In the genomic region with DNA sequence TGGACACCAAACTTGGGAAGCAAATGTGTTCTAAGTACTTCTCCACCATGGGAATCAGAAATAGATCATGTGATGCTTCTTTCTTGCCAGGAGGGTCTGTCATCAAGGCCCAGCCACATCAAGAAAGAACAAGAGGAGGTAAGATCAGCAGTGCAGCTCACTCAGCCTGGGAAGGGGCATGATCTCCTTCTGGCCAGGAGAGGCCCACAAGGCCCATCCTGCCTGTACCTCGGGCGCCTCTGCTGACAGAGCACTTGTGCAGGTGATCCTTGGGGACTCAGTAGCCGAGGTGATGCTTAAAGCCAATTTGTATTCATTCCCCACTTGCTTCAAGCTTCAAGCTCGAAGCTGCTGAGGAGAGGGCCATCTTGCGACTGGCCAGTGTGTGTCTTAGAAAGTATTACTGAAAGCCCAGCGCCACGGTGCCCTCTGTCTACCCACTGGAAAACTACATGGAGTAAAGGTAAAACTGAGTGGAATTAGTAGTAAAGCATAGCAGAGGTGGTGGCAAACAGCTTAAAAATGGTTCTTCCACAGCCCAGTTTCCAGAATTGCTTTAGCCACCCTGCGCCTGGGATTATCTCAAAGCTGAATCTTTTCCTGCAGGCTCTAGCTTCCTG, we compare ENCODE assay signal across 8 cellular contexts. TPM values are rescaled to one million over a fixed set of nuclear protein-coding genes. Genes with fewer than 3 reads are reported as not detected.
DNase-seq lines count a peak whose midpoint lies in the region; ATAC-seq and TF ChIP-seq lines count a peak whose summit lies in the region.

No MANE protein-coding gene starts in this region.

- peaks cover 18% of the 10 kb centered on the region for H3K36me3 ChIP-seq in endodermal cell (ENCODE audit: control insufficient read depth, insufficient read depth, low read length)

- no peak overlapping the region for H3K9ac ChIP-seq in endodermal cell (ENCODE audit: extremely low read depth, low read length, poor library complexity, severe bottlenecking)

- H3K9me3 Mint-ChIP-seq in endodermal cell, result no peaks in the 10 kb centered on the region

- H3K4me1 Mint-ChIP-seq in endodermal cell, result peaks cover 42% of the 10 kb centered on the region

- ATAC-seq in HG02610 (IDR thresholded peaks at IDR 0.05; ENCODE audit: unreplicated experiment) (no peak), HG02852 (IDR thresholded peaks at IDR 0.05; ENCODE audit: unreplicated experiment) (no peak)

- TF ChIP-seq CTCF in endodermal cell (conservative IDR thresholded peaks at IDR 0.05), result peak; percentile 72

- DNase-seq in ELF-1 (ENCODE audit: low read depth, low spot score) (peak; percentile 52), NCI-H524 (lab: John Stamatoyannopoulos, UW) (peak; percentile 6 to 56), endodermal cell (peak; percentile 79), nucleus accumbens (lab: John Stamatoyannopoulos, UW) (peak in 39 of 56 donors; percentile 11 to 69 (median 40)), NCI-H526 treated with DMSO at 0.1 percent for 48 hours (lab: John Stamatoyannopoulos, UW) (no peak), cerebellum (ENCODE audit: low spot score) (no peak)

- H3K27ac Mint-ChIP-seq in endodermal cell, result no peak overlapping the region

- 73 to 79% methylated on average over 6 to 8 of the region's 8 CpGs for WGBS in endodermal cell (ENCODE audit: insufficient coverage in 1 of 2, insufficient read length in 1 of 2), 2 experiments

- H3K4me1 ChIP-seq in endodermal cell (ENCODE audit: control insufficient read depth, insufficient read depth, low read length), result peaks cover 3% of the 10 kb centered on the region

- H3K4me3 ChIP-seq in endodermal cell (ENCODE audit: low read length), result no peak overlapping the region

- no peak overlapping the region for H3K4me3 Mint-ChIP-seq in endodermal cell

- H3K27me3 Mint-ChIP-seq in endodermal cell (ENCODE audit: insufficient read depth), result no peaks in the 10 kb centered on the region

- no peak overlapping the region for H3K27ac ChIP-seq in endodermal cell (ENCODE audit: low read depth, low read length)

- peaks cover 11% of the 10 kb centered on the region for H3K36me3 Mint-ChIP-seq in endodermal cell (ENCODE audit: low read depth)

- H3K9me3 ChIP-seq in endodermal cell (ENCODE audit: control insufficient read depth, low read length), result no peaks in the 10 kb centered on the region

- H3K27me3 ChIP-seq in endodermal cell (ENCODE audit: control insufficient read depth, insufficient read depth, low read length, poor library complexity, severe bottlenecking), result no peaks in the 10 kb centered on the region

RNA-seq across cellular contexts. Expression of gene RTRAF, which starts 26.2 kb away (rescaled TPM):
- 100 to 1,000 TPM; 284 to 307 TPM for total RNA-seq in endodermal cell
- polyA plus RNA-seq in endodermal cell (2013, experiment 1 of 2), result 355 TPM
- polyA plus RNA-seq in endodermal cell (2013, experiment 2 of 2), result 325 TPM
- total RNA-seq in cerebellum, result 56.3 TPM

RNA-seq across cellular contexts. Expression of gene NID2, which starts 53.3 kb away (rescaled TPM):
- total RNA-seq in endodermal cell (1 to 10 TPM; 1.7 to 2.9 TPM), cerebellum (35.4 TPM)
- 13.1 TPM for polyA plus RNA-seq in endodermal cell (2013, experiment 1 of 2)
- 11.8 TPM for polyA plus RNA-seq in endodermal cell (2013, experiment 2 of 2)

Comparison
In these comparisons a context has a peak if more than half of its experiments do, and no peak if none do; other contexts are left out.
1. DNase-seq: peak in ELF-1 (single experiment), NCI-H524 (2 of 2), endodermal cell (single experiment) and nucleus accumbens (39 of 56); none in NCI-H526 treated with DMSO at 0.1 percent for 48 hours (single experiment) and cerebellum (single experiment).